ENCODE assay signal across 8 cellular contexts in the genomic region with DNA sequence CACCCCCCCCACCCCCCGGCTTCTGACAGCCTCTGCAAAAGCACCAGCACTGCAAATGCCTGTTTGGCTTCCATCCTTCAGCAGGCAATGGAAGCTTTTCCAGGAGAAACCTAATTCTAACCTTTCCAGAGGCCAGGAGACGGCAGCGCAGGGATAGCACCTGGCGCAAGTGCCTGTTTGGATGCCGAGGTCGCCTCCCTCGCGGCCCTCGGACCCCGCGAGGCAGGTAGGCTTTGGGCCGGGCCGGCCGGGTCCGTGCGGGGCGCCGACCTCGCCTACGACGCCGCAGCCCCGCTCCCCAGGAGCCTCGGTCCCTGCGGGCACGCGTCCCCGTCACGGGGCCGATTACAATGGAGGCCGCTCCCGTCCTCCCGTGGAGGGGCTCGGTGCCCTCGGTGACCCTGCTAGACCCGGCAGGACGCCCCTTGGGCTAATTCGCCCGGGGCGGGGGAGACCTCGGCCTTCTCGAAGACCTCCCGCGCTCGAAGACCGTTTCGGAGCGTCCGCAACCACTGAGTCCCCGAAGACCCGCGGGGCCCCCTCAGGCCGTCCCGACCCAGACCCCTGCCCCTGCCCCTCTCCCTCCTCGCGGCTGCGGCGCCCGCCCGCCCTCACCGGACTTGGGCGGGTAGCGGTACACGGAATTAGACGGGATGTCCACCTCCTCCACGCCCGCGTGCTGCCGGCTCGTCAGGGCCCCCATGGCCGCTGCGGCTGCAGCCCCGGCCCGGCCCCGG. TPM values are rescaled to one million over a fixed set of nuclear protein-coding genes. Genes with fewer than 3 reads are reported as not detected.
DNase-seq lines count a peak whose midpoint lies in the region; ATAC-seq and TF ChIP-seq lines count a peak whose summit lies in the region.

No MANE protein-coding gene starts in this region.

- no peaks in the 10 kb centered on the region for H3K27me3 ChIP-seq in ovary

- H3K4me1 ChIP-seq in ovary (ENCODE audit: insufficient read depth), result no peaks in the 10 kb centered on the region

- H3K27ac ChIP-seq in ovary, result no peak overlapping the region

- in situ Hi-C loops in SK-MEL-5 (cut with HindIII; ENCODE audit: low pct_unique_long_range_greater_than_20kb, low sequenced_read_pairs), result no loop called here

- H3K36me3 ChIP-seq in ovary, result no peaks in the 10 kb centered on the region

- peak overlapping the region; percentile 36 for H3K4me3 ChIP-seq in ovary

- no peak for TF ChIP-seq EP300 in ovary (IDR thresholded peaks at IDR 0.05)

- no peak for TF ChIP-seq CTCF in ovary (IDR thresholded peaks at IDR 0.05)

- intact Hi-C loops in ovary (cut with DNase I), result no loop called here

- H3K9me3 ChIP-seq in ovary, result no peaks in the 10 kb centered on the region

- DNase-seq in NCI-H2227 (lab: John Stamatoyannopoulos, UW; ENCODE audit: unreplicated experiment), result peak; percentile 19
- no peak for DNase-seq in NCI-H2227 treated with DMSO at 0.1 percent for 48 hours (lab: John Stamatoyannopoulos, UW)
- peak; percentile 37 for DNase-seq in SK-MEL-5 (ENCODE audit: low read depth, low spot score)
- peak in 2 of 5 donors; percentile 35 to 44 for DNase-seq in ovary
- no peak for DNase-seq in NCI-H128 (lab: John Stamatoyannopoulos, UW; ENCODE audit: unreplicated experiment)

- TF ChIP-seq POLR2A in ovary (IDR thresholded peaks at IDR 0.05), result no peak

- 2 to 5% (median 3%) methylated on average over 32 to 75 of the region's 75 CpGs for WGBS in ovary, 3 donors

- ATAC-seq in esophagus mucosa, result peak; percentile 18
- no peak for ATAC-seq in GM21619 (IDR thresholded peaks at IDR 0.05; ENCODE audit: unreplicated experiment)
- ATAC-seq in HG02759 (IDR thresholded peaks at IDR 0.05; ENCODE audit: unreplicated experiment), result no peak

RNA-seq across cellular contexts. Expression of gene RNF157, which starts 0.6 kb away (rescaled TPM):
- total RNA-seq in SK-MEL-5 (2014; rRNA removed; shearing (Covaris generic)), result 28.1 and 33.9 TPM in 2 replicates
- polyA plus RNA-seq in SK-MEL-5 (2015; cell fraction: cytosol; rRNA removed), result 55.3 and 76.3 TPM in 2 replicates
- polyA plus RNA-seq in SK-MEL-5 (2015; cell fraction: nucleus; rRNA removed), result 30.9 and 49.5 TPM in 2 replicates
- total RNA-seq in esophagus mucosa, result 0.32 TPM
- total RNA-seq in ovary, result 1 to 10 TPM; 1.3 to 4.3 (median 2.6) TPM
- polyA plus RNA-seq in ovary, result 1 to 10 TPM; 1.4 to 1.9 TPM

RNA-seq across cellular contexts. Expression of gene UBALD2, which starts 25.4 kb away (rescaled TPM):
- total RNA-seq in SK-MEL-5 (2014; rRNA removed; shearing (Covaris generic)), result 45.0 and 54.5 TPM in 2 replicates
- polyA plus RNA-seq in SK-MEL-5 (2015; cell fraction: cytosol; rRNA removed), result 166 and 169 TPM in 2 replicates
- polyA plus RNA-seq in SK-MEL-5 (2015; cell fraction: nucleus; rRNA removed), result 91.4 and 94.6 TPM in 2 replicates
- 86.9 TPM for total RNA-seq in esophagus mucosa
- total RNA-seq in ovary, result 10 to 100 TPM in 6 of 7 donors, 1 to 10 TPM in 1; 6.8 to 21.9 (median 14.4) TPM
- polyA plus RNA-seq in ovary, result 10 to 100 TPM in 1 of 2 donors, 1 to 10 TPM in 1; 3.6 to 13.9 TPM

Comparison
In these comparisons a context has a peak if more than half of its experiments do, and no peak if none do; other contexts are left out.
1. DNase-seq: peak in NCI-H2227 (single experiment) and SK-MEL-5 (single experiment); none in NCI-H2227 treated with DMSO at 0.1 percent for 48 hours (single experiment) and NCI-H128 (single experiment).